Comparison of ENCODE assay signal across 32 cellular contexts in the genomic region with DNA sequence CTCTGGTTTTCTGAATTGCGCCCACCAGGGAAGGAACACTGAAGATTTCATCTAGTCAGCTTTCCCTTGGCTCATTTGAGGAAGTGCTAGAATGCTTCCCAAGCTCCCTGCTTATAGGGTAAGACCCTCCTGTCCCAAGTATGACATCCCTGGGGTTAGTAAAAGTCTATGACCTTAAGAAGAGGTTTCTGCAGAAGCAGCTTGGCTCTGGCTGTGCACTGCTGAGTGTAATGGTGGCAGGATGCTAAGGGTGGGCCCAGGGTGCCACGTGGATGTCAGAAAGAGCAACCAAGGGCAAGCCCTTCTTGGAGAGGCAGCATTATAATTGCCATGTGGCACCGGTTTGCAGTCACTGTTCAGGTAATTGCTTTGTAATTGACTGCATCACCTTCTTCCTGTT.
"Had no signal": no experiment of that assay in that cellular context is flagged by ENCODE, and none has a peak within 500 bp of the region (broad histone marks: within the 10 kb centered on the region; RNA-seq: fewer than 3 reads in every experiment).

No MANE protein-coding gene starts in this region.

- H3K27me3 ChIP-seq: ascending aorta, cardiac muscle cell, uterus had no signal

- H3K4me3 ChIP-seq: ascending aorta, cardiac muscle cell, esophagus squamous epithelium, left ventricle myocardium inferior, pancreas, prostate gland, skin epidermis, thoracic aorta, uterus had no signal

- H3K9me3 Mint-ChIP-seq: activated CD4-positive, alpha-beta memory T cell treated with anti-CD3 and anti-CD28 coated beads for 36 hours; activated CD4-positive, alpha-beta T cell treated with anti-CD3 and anti-CD28 coated beads, Interleukin-2, amount 10 ng/mL, durations not matched to agents 24 days and 14 days; activated naive CD4-positive, alpha-beta T cell treated with anti-CD3 and anti-CD28 coated beads, Interleukin-2, amount 10 ng/mL, durations not matched to agents 7 days and 5 days; dendritic cell treated with granulocyte-macrophage colony-stimulating factor and Interleukin-4, amounts not matched to agents 40 ng/mL and 50 ng/mL, for 4 days had no signal

- H3K27me3 Mint-ChIP-seq: activated CD4-positive, alpha-beta T cell treated with anti-CD3 and anti-CD28 coated beads, Interleukin-2, amount 10 ng/mL, durations not matched to agents 24 days and 14 days had no signal

- H3K9me3 ChIP-seq: pancreas, prostate gland, thoracic aorta had no signal

- DNase-seq: activated CD4-positive, alpha-beta memory T cell treated with anti-CD3 and anti-CD28 coated beads for 36 hours; activated CD4-positive, alpha-beta T cell treated with anti-CD3 and anti-CD28 coated beads, Interleukin-2, amount 10 ng/mL, durations not matched to agents 24 days and 14 days; activated CD4-positive, CD25-positive, alpha-beta regulatory T cell treated with anti-CD3 and anti-CD28 coated beads, Interleukin-2, amount 50 U/mL, for 72 hours; activated CD8-positive, alpha-beta memory T cell treated with anti-CD3 and anti-CD28 coated beads, Interleukin-2, amount 50 U/mL, for 4 hours; activated gamma-delta T cell; activated naive CD4-positive, alpha-beta T cell treated with anti-CD3 and anti-CD28 coated beads, Interleukin-2, amount 10 ng/mL, durations not matched to agents 7 days and 5 days; activated naive CD8-positive, alpha-beta T cell treated with anti-CD3 and anti-CD28 coated beads, Interleukin-2, amount 10 ng/mL, durations not matched to agents 7 days and 5 days; activated T-cell treated with anti-CD3 and anti-CD28 coated beads, Interleukin-2, amount 50 U/mL, for 1 hour; cerebellar nuclear complex; effector CD4-positive, alpha-beta T cell; esophagus squamous epithelium; foreskin melanocyte; left ventricle myocardium inferior; mammary epithelial cell; naive B cell; pancreas; retina; stimulated activated CD4-positive, alpha-beta T cell treated with anti-CD3 and anti-CD28 coated beads, Interleukin-12 subunit alpha, Interleukin-12 subunit beta, amount 100 ng/mL, for 4 hours; stimulated activated CD4-positive, alpha-beta T cell treated with anti-CD3 and anti-CD28 coated beads, Interleukin-4, amount 100 ng/mL, for 1 hour; stimulated activated naive CD8-positive, alpha-beta T cell treated with anti-CD3 and anti-CD28 coated beads, Interleukin-15, Interleukin-2, amounts not matched to agents 100 U/mL and 50 U/mL, for 24 hours; T1000; trophoblast cell; uterus had no signal

- H3K36me3 Mint-ChIP-seq: activated CD4-positive, alpha-beta memory T cell treated with anti-CD3 and anti-CD28 coated beads for 36 hours; activated naive CD4-positive, alpha-beta T cell treated with anti-CD3 and anti-CD28 coated beads, Interleukin-2, amount 10 ng/mL, durations not matched to agents 7 days and 5 days; activated naive CD8-positive, alpha-beta T cell treated with anti-CD3 and anti-CD28 coated beads, Interleukin-2, amount 10 ng/mL, durations not matched to agents 7 days and 5 days; mesothelial cell of epicardium had no signal

- H3K36me3 ChIP-seq: ascending aorta, cardiac muscle cell, esophagus squamous epithelium, left ventricle myocardium inferior, pancreas, prostate gland, thoracic aorta, uterus had no signal

- H3K27ac ChIP-seq: ascending aorta, cardiac muscle cell, esophagus squamous epithelium, left ventricle myocardium inferior, pancreas, prostate gland, skin epidermis, thoracic aorta, uterus had no signal

- H3K4me3 Mint-ChIP-seq: activated CD4-positive, alpha-beta memory T cell treated with anti-CD3 and anti-CD28 coated beads for 36 hours; activated CD4-positive, alpha-beta T cell treated with anti-CD3 and anti-CD28 coated beads, Interleukin-2, amount 10 ng/mL, durations not matched to agents 24 days and 14 days; activated naive CD4-positive, alpha-beta T cell treated with anti-CD3 and anti-CD28 coated beads, Interleukin-2, amount 10 ng/mL, durations not matched to agents 7 days and 5 days; activated naive CD8-positive, alpha-beta T cell treated with anti-CD3 and anti-CD28 coated beads, Interleukin-2, amount 10 ng/mL, durations not matched to agents 7 days and 5 days; brain; dendritic cell treated with granulocyte-macrophage colony-stimulating factor and Interleukin-4, amounts not matched to agents 40 ng/mL and 50 ng/mL, for 4 days; mesothelial cell of epicardium; naive B cell had no signal

- H3K27ac Mint-ChIP-seq: activated CD4-positive, alpha-beta memory T cell treated with anti-CD3 and anti-CD28 coated beads for 36 hours; activated CD4-positive, alpha-beta T cell treated with anti-CD3 and anti-CD28 coated beads, Interleukin-2, amount 10 ng/mL, durations not matched to agents 24 days and 14 days; activated naive CD4-positive, alpha-beta T cell treated with anti-CD3 and anti-CD28 coated beads, Interleukin-2, amount 10 ng/mL, durations not matched to agents 7 days and 5 days; activated naive CD8-positive, alpha-beta T cell treated with anti-CD3 and anti-CD28 coated beads, Interleukin-2, amount 10 ng/mL, durations not matched to agents 7 days and 5 days; brain; dendritic cell treated with granulocyte-macrophage colony-stimulating factor and Interleukin-4, amounts not matched to agents 40 ng/mL and 50 ng/mL, for 4 days; mesothelial cell of epicardium; naive B cell had no signal

- H3K4me1 ChIP-seq: ascending aorta, left ventricle myocardium inferior, pancreas, prostate gland, uterus had no signal

- ATAC-seq: pancreas; sciatic nerve; stimulated activated naive CD8-positive, alpha-beta T cell treated with anti-CD3 and anti-CD28 coated beads, Interleukin-15, Interleukin-2, amounts not matched to agents 100 U/mL and 50 U/mL, for 24 hours had no signal

- H3K4me1 Mint-ChIP-seq: activated CD4-positive, alpha-beta T cell treated with anti-CD3 and anti-CD28 coated beads, Interleukin-2, amount 10 ng/mL, durations not matched to agents 24 days and 14 days; activated naive CD4-positive, alpha-beta T cell treated with anti-CD3 and anti-CD28 coated beads, Interleukin-2, amount 10 ng/mL, durations not matched to agents 7 days and 5 days; activated naive CD8-positive, alpha-beta T cell treated with anti-CD3 and anti-CD28 coated beads, Interleukin-2, amount 10 ng/mL, durations not matched to agents 7 days and 5 days; mesothelial cell of epicardium had no signal
